Comparison of ENCODE assay signal across 1 cellular context in the genomic region with DNA sequence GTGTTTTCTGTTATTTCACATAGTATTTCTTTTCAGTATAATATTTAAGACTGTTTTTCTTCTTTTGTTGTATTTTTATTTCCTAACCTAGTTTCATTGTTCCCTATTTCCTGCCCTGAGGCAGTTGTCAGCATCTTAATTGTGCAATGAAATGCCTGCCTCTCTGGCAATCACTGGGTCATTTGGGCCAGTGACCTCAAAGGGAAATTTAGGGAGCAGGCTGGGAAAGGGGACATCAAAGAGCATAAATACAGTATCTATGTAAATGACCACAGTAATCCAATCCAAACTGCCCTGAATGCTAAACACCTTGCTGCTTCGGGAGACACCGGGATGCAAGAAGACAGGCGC.
TF ChIP-seq lines count a peak whose summit lies in the region.

No MANE protein-coding gene starts in this region.

TF ChIP-seq in A549, 52 proteins besides CTCF, POLR2A, EP300 and RAD21 (continued from another document):
- no peak for TF ChIP-seq CHD2 (IDR thresholded peaks at IDR 0.05; ENCODE audit: low read length, partially characterized antibody)
- TF ChIP-seq FOSL2 (IDR thresholded peaks at IDR 0.05), result no peak
- TF ChIP-seq FOSL2 (CRISPR knock-in tag; IDR thresholded peaks at IDR 0.05), result no peak
- TF ChIP-seq, protein P1, sequence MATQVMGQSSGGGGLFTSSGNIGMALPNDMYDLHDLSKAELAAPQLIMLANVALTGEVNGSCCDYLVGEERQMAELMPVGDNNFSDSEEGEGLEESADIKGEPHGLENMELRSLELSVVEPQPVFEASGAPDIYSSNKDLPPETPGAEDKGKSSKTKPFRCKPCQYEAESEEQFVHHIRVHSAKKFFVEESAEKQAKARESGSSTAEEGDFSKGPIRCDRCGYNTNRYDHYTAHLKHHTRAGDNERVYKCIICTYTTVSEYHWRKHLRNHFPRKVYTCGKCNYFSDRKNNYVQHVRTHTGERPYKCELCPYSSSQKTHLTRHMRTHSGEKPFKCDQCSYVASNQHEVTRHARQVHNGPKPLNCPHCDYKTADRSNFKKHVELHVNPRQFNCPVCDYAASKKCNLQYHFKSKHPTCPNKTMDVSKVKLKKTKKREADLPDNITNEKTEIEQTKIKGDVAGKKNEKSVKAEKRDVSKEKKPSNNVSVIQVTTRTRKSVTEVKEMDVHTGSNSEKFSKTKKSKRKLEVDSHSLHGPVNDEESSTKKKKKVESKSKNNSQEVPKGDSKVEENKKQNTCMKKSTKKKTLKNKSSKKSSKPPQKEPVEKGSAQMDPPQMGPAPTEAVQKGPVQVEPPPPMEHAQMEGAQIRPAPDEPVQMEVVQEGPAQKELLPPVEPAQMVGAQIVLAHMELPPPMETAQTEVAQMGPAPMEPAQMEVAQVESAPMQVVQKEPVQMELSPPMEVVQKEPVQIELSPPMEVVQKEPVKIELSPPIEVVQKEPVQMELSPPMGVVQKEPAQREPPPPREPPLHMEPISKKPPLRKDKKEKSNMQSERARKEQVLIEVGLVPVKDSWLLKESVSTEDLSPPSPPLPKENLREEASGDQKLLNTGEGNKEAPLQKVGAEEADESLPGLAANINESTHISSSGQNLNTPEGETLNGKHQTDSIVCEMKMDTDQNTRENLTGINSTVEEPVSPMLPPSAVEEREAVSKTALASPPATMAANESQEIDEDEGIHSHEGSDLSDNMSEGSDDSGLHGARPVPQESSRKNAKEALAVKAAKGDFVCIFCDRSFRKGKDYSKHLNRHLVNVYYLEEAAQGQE (IDR thresholded peaks at IDR 0.05), result no peak
